In genomic region chr6:167764215-167764614, GRCh38 we compare ENCODE assay signal across 28 cellular contexts.
"Had no signal": no experiment of that assay in that cellular context is flagged by ENCODE, and none has a peak within 500 bp of the region (broad histone marks: within the 10 kb centered on the region; RNA-seq: fewer than 3 reads in every experiment).

No MANE protein-coding gene starts in this region.

- FAIRE-seq: urothelium cell line had no signal

- H3K27ac Mint-ChIP-seq: naive thymus-derived CD4-positive, alpha-beta T cell; nephron; stimulated activated naive B cell treated with anti-CD40 and anti-IgM and Interleukin-4, amounts not matched to agents 10 μg/mL and 1 μg/mL and 100 μg/mL, for 72 hours; stimulated activated naive CD8-positive, alpha-beta T cell treated with anti-CD3 and anti-CD28 coated beads, Interleukin-15, Interleukin-2, amounts not matched to agents 100 ng/mL and 50 ng/mL, for 24 hours had no signal

- H3K9me3 ChIP-seq: gastrocnemius medialis, heart left ventricle, ovary, thoracic aorta, tibial nerve, upper lobe of left lung had no signal

- H3K4me1 Mint-ChIP-seq: naive thymus-derived CD4-positive, alpha-beta T cell; stimulated activated naive B cell treated with anti-CD40 and anti-IgM and Interleukin-4, amounts not matched to agents 10 μg/mL and 1 μg/mL and 100 μg/mL, for 72 hours had no signal

- H3K4me3 ChIP-seq: cardiac muscle cell, gastrocnemius medialis, heart left ventricle, hepatocyte, lung, ovary, thoracic aorta, tibial nerve, upper lobe of left lung had no signal

- H3K4me2 ChIP-seq: hepatocyte had no signal

- H3K36me3 ChIP-seq: cardiac muscle cell, gastrocnemius medialis, heart left ventricle, ovary, thoracic aorta, tibial nerve, upper lobe of left lung had no signal

- H3K79me2 ChIP-seq: hepatocyte had no signal

- H3K36me3 Mint-ChIP-seq: naive thymus-derived CD4-positive, alpha-beta T cell; stimulated activated naive B cell treated with anti-CD40 and anti-IgM and Interleukin-4, amounts not matched to agents 10 μg/mL and 1 μg/mL and 100 μg/mL, for 72 hours had no signal

- ATAC-seq: esophagus mucosa; gastrocnemius medialis; heart left ventricle; left colon; left ventricle myocardium superior; naive thymus-derived CD4-positive, alpha-beta T cell; sciatic nerve; stimulated activated naive B cell treated with anti-CD40 and anti-IgM and Interleukin-4, amounts not matched to agents 10 μg/mL and 1 μg/mL and 100 μg/mL, for 72 hours had no signal

- H3K27ac ChIP-seq: cardiac muscle cell, epithelial cell of prostate, gastrocnemius medialis, heart left ventricle, hepatocyte, ovary, thoracic aorta, tibial nerve, upper lobe of left lung had no signal

- DNase-seq: cortex of kidney; effector CD4-positive, alpha-beta T cell; foreskin fibroblast; gastrocnemius medialis; heart left ventricle; left colon; left ventricle myocardium superior; mesendoderm; midbrain; naive thymus-derived CD4-positive, alpha-beta T cell; occipital lobe; ovary; posterior cingulate gyrus; stimulated activated CD4-positive, alpha-beta T cell treated with anti-CD3 and anti-CD28 coated beads, Interleukin-15, amount 100 ng/mL, for 24 hours; stimulated activated CD4-positive, alpha-beta T cell treated with anti-CD3 and anti-CD28 coated beads, Interleukin-2, amount 100 ng/mL, for 48 hours; stimulated activated naive B cell treated with anti-CD40 and anti-IgM and Interleukin-4, amounts not matched to agents 10 μg/mL and 1 μg/mL and 100 μg/mL, for 72 hours; upper lobe of left lung had no signal

- H2AFZ ChIP-seq: hepatocyte had no signal

- H3K4me3 Mint-ChIP-seq: naive thymus-derived CD4-positive, alpha-beta T cell; nephron; stimulated activated naive B cell treated with anti-CD40 and anti-IgM and Interleukin-4, amounts not matched to agents 10 μg/mL and 1 μg/mL and 100 μg/mL, for 72 hours; stimulated activated naive CD8-positive, alpha-beta T cell treated with anti-CD3 and anti-CD28 coated beads, Interleukin-15, Interleukin-2, amounts not matched to agents 100 ng/mL and 50 ng/mL, for 24 hours had no signal

- H3K27me3 ChIP-seq: cardiac muscle cell, gastrocnemius medialis, hepatocyte, ovary, tibial nerve, upper lobe of left lung had no signal

- H3K9me3 Mint-ChIP-seq: naive thymus-derived CD4-positive, alpha-beta T cell; nephron; stimulated activated naive CD8-positive, alpha-beta T cell treated with anti-CD3 and anti-CD28 coated beads, Interleukin-15, Interleukin-2, amounts not matched to agents 100 ng/mL and 50 ng/mL, for 24 hours had no signal
